In genomic region chr7:145489609-145490008, GRCh38 we compare ENCODE assay signal across 31 cellular contexts.
DNase-seq lines count a peak whose midpoint lies in the region; ATAC-seq, FAIRE-seq and TF ChIP-seq lines count a peak whose summit lies in the region.
"Had no signal": no experiment of that assay in that cellular context is flagged by ENCODE, and none has a peak within 500 bp of the region (broad histone marks: within the 10 kb centered on the region; RNA-seq: fewer than 3 reads in every experiment).

No MANE protein-coding gene starts in this region.

- no peak for TF ChIP-seq EP300 in K562 (IDR thresholded peaks at IDR 0.05; ENCODE audit: low read length)

- peak; percentile 23 for FAIRE-seq in K562 (lab: Jason Lieb, UNC)
- FAIRE-seq: A204.1, D721Med had no signal

- intact Hi-C loops in K562 (cut with micrococcal nuclease) = no loop called here

- H3K4me3 ChIP-seq in adipocyte (ENCODE audit: low read length) = peak overlapping the region; percentile 18
- no peak overlapping the region for H3K4me3 ChIP-seq in K562
- H3K4me3 ChIP-seq: A549; BLaER1; BLaER1 treated with 17β-estradiol and CSF1 and Interleukin-3, amounts not matched to agents 10 nM and 100 nM had no signal

- H3K4me1 ChIP-seq in adipocyte (ENCODE audit: control insufficient read depth, insufficient read depth, low read length) (no peaks in the 10 kb centered on the region), K562 (replicated peaks in 1 of 2; ENCODE audit: control insufficient read depth in 2 of 2, insufficient read depth in 2 of 2, low read length in 2 of 2) (no peaks in the 10 kb centered on the region)
- H3K4me1 ChIP-seq: A549; BE2C; BLaER1; BLaER1 treated with 17β-estradiol and CSF1 and Interleukin-3, amounts not matched to agents 10 nM and 100 nM; Caco-2 had no signal

- ATAC-seq in K562 = no peak
- ATAC-seq: A549; CD8-positive, alpha-beta T cell had no signal

- in situ Hi-C loops in K562 (cut with MboI) = no loop called here

- BruUV-seq in K562 (replicated peaks; lab: Mats Ljungman, UMichigan) = no TSS peak

- H3K9ac ChIP-seq in adipocyte (ENCODE audit: low read length) = no peak overlapping the region
- H3K9ac ChIP-seq in K562 (ENCODE audit: insufficient read depth in 1 of 2, low read depth in 2 of 2, low read length in 2 of 2) = no peak overlapping the region
- H3K9ac ChIP-seq: BLaER1; BLaER1 treated with 17β-estradiol and CSF1 and Interleukin-3, amounts not matched to agents 10 nM and 100 nM had no signal

- no peak overlapping the region for H3K4me2 ChIP-seq in K562 (ENCODE audit: insufficient read depth, low read length)
- H3K4me2 ChIP-seq: A549; BLaER1; BLaER1 treated with 17β-estradiol and CSF1 and Interleukin-3, amounts not matched to agents 10 nM and 100 nM had no signal

- DNase-seq in adipocyte (ENCODE audit: low read depth) = no peak
- DNase-seq in K562 (ENCODE audit: extremely low read depth in 1 of 4, low spot score in 3 of 4) = no peak
- no peak for DNase-seq in NCI-H2081 treated with DMSO at 0.1 percent for 48 hours (lab: John Stamatoyannopoulos, UW)
- DNase-seq in HuH-7.5 (ENCODE audit: low spot score) = no peak
- DNase-seq: 8988T; ACHN; AML-193; BE2C; C1 segment of cervical spinal cord; Caco-2; Calu3; CD4-positive, alpha-beta memory T cell; CD4-positive, alpha-beta T cell; CD4-positive, CD25-positive, alpha-beta regulatory T cell; CD8-positive, alpha-beta memory T cell; CD8-positive, alpha-beta T cell; COR-L47; DMS 273 treated with DMSO at 0.1 percent for 48 hours; DMS153; DMS53; DMS79; DMS79 treated with DMSO at 0.1 percent for 48 hours; DND-41; EL had no signal

- H3K9me3 ChIP-seq in adipocyte (ENCODE audit: control insufficient read depth, low read length) = peaks cover 25% of the 10 kb centered on the region
- H3K9me3 ChIP-seq in K562 (replicated peaks; ENCODE audit: control insufficient read depth, insufficient read depth, low read depth, low read length) = no peaks in the 10 kb centered on the region
- H3K9me3 ChIP-seq: A549, BE2C, Caco-2 had no signal

- H2AFZ ChIP-seq in K562 (ENCODE audit: low read depth, low read length) = no peak overlapping the region

- no peak for TF ChIP-seq CTCF in K562 (IDR thresholded peaks at IDR 0.05 in 2 of 3, conservative IDR thresholded peaks at IDR 0.05 in 1 of 3; ENCODE audit: insufficient read depth in 2 of 3, low read depth in 1 of 3, low read length in 3 of 3)

- H3K27ac ChIP-seq in K562 (ENCODE audit: extremely low read depth, low read depth, low read length) = no peak overlapping the region
- H3K27ac ChIP-seq: 22Rv1; A549; BLaER1; BLaER1 treated with 17β-estradiol and CSF1 and Interleukin-3, amounts not matched to agents 10 nM and 100 nM; C4-2B had no signal

- no peaks in the 10 kb centered on the region for H3K79me2 ChIP-seq in K562 (ENCODE audit: control insufficient read depth, insufficient read depth, low read length)

- no peaks in the 10 kb centered on the region for H3K9me1 ChIP-seq in K562 (ENCODE audit: control insufficient read depth, insufficient read depth, low read length)

- H3K27me3 ChIP-seq in adipocyte (replicated peaks; ENCODE audit: control insufficient read depth, insufficient read depth, low read length) = no peaks in the 10 kb centered on the region
- no peaks in the 10 kb centered on the region for H3K27me3 ChIP-seq in K562 (ENCODE audit: control insufficient read depth in 2 of 2, insufficient read depth in 2 of 2, low read length in 2 of 2)
- H3K27me3 ChIP-seq: BE2C; BLaER1; BLaER1 treated with 17β-estradiol and CSF1 and Interleukin-3, amounts not matched to agents 10 nM and 100 nM had no signal

- H4K20me1 ChIP-seq in K562 (replicated peaks; ENCODE audit: control insufficient read depth, insufficient read depth, low read length) = no peaks in the 10 kb centered on the region
- H4K20me1 ChIP-seq: BLaER1; BLaER1 treated with 17β-estradiol and CSF1 and Interleukin-3, amounts not matched to agents 10 nM and 100 nM had no signal

- POLR2A ChIA-PET in K562 (lab: Yijun Ruan, JAX) = no interaction called here

- TF ChIP-seq POLR2A in K562 (conservative IDR thresholded peaks at IDR 0.05) = no peak

- H3K36me3 ChIP-seq in adipocyte (ENCODE audit: control insufficient read depth, insufficient read depth, low read length, severe bottlenecking) (no peaks in the 10 kb centered on the region), K562 (ENCODE audit: control insufficient read depth, insufficient read depth, low read length) (no peaks in the 10 kb centered on the region)
- H3K36me3 ChIP-seq: BE2C; BLaER1; BLaER1 treated with 17β-estradiol and CSF1 and Interleukin-3, amounts not matched to agents 10 nM and 100 nM had no signal

- CTCF ChIA-PET in K562 (lab: Yijun Ruan, JAX; ENCODE audit: low intra/inter-chr PET ratio) = no interaction called here

- no peak for TF ChIP-seq RAD21 in K562 (CRISPR knock-in tag; conservative IDR thresholded peaks at IDR 0.05 in 1 of 2, IDR thresholded peaks at IDR 0.05 in 1 of 2)

TF ChIP-seq in K562, 482 proteins besides CTCF, POLR2A, EP300 and RAD21:
- TF ChIP-seq, protein P1, sequence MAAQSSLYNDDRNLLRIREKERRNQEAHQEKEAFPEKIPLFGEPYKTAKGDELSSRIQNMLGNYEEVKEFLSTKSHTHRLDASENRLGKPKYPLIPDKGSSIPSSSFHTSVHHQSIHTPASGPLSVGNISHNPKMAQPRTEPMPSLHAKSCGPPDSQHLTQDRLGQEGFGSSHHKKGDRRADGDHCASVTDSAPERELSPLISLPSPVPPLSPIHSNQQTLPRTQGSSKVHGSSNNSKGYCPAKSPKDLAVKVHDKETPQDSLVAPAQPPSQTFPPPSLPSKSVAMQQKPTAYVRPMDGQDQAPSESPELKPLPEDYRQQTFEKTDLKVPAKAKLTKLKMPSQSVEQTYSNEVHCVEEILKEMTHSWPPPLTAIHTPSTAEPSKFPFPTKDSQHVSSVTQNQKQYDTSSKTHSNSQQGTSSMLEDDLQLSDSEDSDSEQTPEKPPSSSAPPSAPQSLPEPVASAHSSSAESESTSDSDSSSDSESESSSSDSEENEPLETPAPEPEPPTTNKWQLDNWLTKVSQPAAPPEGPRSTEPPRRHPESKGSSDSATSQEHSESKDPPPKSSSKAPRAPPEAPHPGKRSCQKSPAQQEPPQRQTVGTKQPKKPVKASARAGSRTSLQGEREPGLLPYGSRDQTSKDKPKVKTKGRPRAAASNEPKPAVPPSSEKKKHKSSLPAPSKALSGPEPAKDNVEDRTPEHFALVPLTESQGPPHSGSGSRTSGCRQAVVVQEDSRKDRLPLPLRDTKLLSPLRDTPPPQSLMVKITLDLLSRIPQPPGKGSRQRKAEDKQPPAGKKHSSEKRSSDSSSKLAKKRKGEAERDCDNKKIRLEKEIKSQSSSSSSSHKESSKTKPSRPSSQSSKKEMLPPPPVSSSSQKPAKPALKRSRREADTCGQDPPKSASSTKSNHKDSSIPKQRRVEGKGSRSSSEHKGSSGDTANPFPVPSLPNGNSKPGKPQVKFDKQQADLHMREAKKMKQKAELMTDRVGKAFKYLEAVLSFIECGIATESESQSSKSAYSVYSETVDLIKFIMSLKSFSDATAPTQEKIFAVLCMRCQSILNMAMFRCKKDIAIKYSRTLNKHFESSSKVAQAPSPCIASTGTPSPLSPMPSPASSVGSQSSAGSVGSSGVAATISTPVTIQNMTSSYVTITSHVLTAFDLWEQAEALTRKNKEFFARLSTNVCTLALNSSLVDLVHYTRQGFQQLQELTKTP (IDR thresholded peaks at IDR 0.05; ENCODE audit: low read depth in 1 of 2, partially characterized antibody in 2 of 2) = peak in 1 of 2 experiments; percentile 90
- TF ChIP-seq MYNN (IDR thresholded peaks at IDR 0.05) (no peak), MYNN (CRISPR knock-in tag; IDR thresholded peaks at IDR 0.05) (no peak)
